Comparison of ENCODE assay signal across 8 cellular contexts in genomic region chr14:22994762-22995275, GRCh38. TPM values are rescaled to one million over a fixed set of nuclear protein-coding genes. Genes with fewer than 3 reads are reported as not detected.
DNase-seq lines count a peak whose midpoint lies in the region; ATAC-seq and TF ChIP-seq lines count a peak whose summit lies in the region.

No MANE protein-coding gene starts in this region.

- no peak overlapping the region for H3K27ac ChIP-seq in foreskin keratinocyte

- DNase-seq in Daoy (ENCODE audit: low read depth): peak; percentile 48
- no peak for DNase-seq in LNCaP clone FGC (ENCODE audit: low read depth)
- DNase-seq in activated CD4-positive, alpha-beta T cell treated with anti-CD3 and anti-CD28 coated beads for 48 hours: peak; percentile 44
- peak in 1 of 2 donors; percentile 44 for DNase-seq in foreskin keratinocyte
- DNase-seq in renal cortical epithelial cell (ENCODE audit: low read depth): peak; percentile 76
- no peak for DNase-seq in SKM-1 (lab: John Stamatoyannopoulos, UW; ENCODE audit: unreplicated experiment)
- no peak for DNase-seq in occipital lobe (lab: John Stamatoyannopoulos, UW)

- no peaks in the 10 kb centered on the region for H3K4me1 ChIP-seq in foreskin keratinocyte

- TF ChIP-seq CTCF in LNCaP clone FGC (IDR thresholded peaks at IDR 0.05; ENCODE audit: control insufficient read depth, extremely low read depth, insufficient read depth) (peak; percentile 57), foreskin keratinocyte (conservative IDR thresholded peaks at IDR 0.05) (peak; percentile 75)

- no peak overlapping the region for H3K4me3 ChIP-seq in LNCaP clone FGC (ENCODE audit: low read depth, low read length)

- no peaks in the 10 kb centered on the region for H3K27me3 ChIP-seq in foreskin keratinocyte

- ATAC-seq in foreskin keratinocyte (peak; percentile 55), HG03439 (IDR thresholded peaks at IDR 0.05; ENCODE audit: unreplicated experiment) (no peak)

RNA-seq across cellular contexts. Expression of gene AJUBA, which starts 12.5 kb away (rescaled TPM):
- total RNA-seq in Daoy (2014; rRNA removed; shearing (Covaris generic)): 70.2 and 94.8 TPM in 2 replicates
- 157 and 164 TPM in 2 replicates for total RNA-seq in foreskin keratinocyte
- 93.6 and 105 TPM in 2 replicates for polyA plus RNA-seq in foreskin keratinocyte
- 161 and 189 TPM in 2 replicates for total RNA-seq in renal cortical epithelial cell
- total RNA-seq in occipital lobe: 8.1 TPM

RNA-seq across cellular contexts. Expression of gene C14orf93, which starts 15.1 kb away (rescaled TPM):
- total RNA-seq in Daoy (2014; rRNA removed; shearing (Covaris generic)): 4.6 and 7.8 TPM in 2 replicates
- total RNA-seq in foreskin keratinocyte (7.9 and 9.2 TPM in 2 replicates), renal cortical epithelial cell (6.3 and 16.2 TPM in 2 replicates), occipital lobe (5.5 TPM)
- polyA plus RNA-seq in foreskin keratinocyte: 6.2 and 7.6 TPM in 2 replicates

RNA-seq across cellular contexts. Expression of gene HAUS4, which starts 37.9 kb away (rescaled TPM):
- total RNA-seq in Daoy (2014; rRNA removed; shearing (Covaris generic)): 31.0 and 42.7 TPM in 2 replicates
- total RNA-seq in foreskin keratinocyte (44.1 and 51.5 TPM in 2 replicates), renal cortical epithelial cell (17.2 and 36.8 TPM in 2 replicates), occipital lobe (20.9 TPM)
- polyA plus RNA-seq in foreskin keratinocyte: 36.2 and 54.1 TPM in 2 replicates

RNA-seq across cellular contexts. Expression of gene PSMB5, which starts 39.9 kb away (rescaled TPM):
- 476 and 523 TPM in 2 replicates for total RNA-seq in Daoy (2014; rRNA removed; shearing (Covaris generic))
- total RNA-seq in foreskin keratinocyte (184 and 230 TPM in 2 replicates), renal cortical epithelial cell (167 and 251 TPM in 2 replicates), occipital lobe (149 TPM)
- 262 and 290 TPM in 2 replicates for polyA plus RNA-seq in foreskin keratinocyte

RNA-seq across cellular contexts. Expression of gene PSMB11, which starts 47.2 kb away (rescaled TPM):
- not detected in 2 replicates for total RNA-seq in Daoy (2014; rRNA removed; shearing (Covaris generic))
- total RNA-seq in foreskin keratinocyte (not detected in 2 replicates), renal cortical epithelial cell (not detected in 2 replicates), occipital lobe (not detected)
- not detected in 2 replicates for polyA plus RNA-seq in foreskin keratinocyte

Comparison
In these comparisons a context has a peak if more than half of its experiments do, and no peak if none do; other contexts are left out.
1. DNase-seq: peak in Daoy (single experiment), activated CD4-positive, alpha-beta T cell treated with anti-CD3 and anti-CD28 coated beads for 48 hours (single experiment) and renal cortical epithelial cell (single experiment); none in LNCaP clone FGC (single experiment), SKM-1 (single experiment) and occipital lobe (single experiment).